8 cellular contexts compared by ENCODE assay signal in the genomic region with DNA sequence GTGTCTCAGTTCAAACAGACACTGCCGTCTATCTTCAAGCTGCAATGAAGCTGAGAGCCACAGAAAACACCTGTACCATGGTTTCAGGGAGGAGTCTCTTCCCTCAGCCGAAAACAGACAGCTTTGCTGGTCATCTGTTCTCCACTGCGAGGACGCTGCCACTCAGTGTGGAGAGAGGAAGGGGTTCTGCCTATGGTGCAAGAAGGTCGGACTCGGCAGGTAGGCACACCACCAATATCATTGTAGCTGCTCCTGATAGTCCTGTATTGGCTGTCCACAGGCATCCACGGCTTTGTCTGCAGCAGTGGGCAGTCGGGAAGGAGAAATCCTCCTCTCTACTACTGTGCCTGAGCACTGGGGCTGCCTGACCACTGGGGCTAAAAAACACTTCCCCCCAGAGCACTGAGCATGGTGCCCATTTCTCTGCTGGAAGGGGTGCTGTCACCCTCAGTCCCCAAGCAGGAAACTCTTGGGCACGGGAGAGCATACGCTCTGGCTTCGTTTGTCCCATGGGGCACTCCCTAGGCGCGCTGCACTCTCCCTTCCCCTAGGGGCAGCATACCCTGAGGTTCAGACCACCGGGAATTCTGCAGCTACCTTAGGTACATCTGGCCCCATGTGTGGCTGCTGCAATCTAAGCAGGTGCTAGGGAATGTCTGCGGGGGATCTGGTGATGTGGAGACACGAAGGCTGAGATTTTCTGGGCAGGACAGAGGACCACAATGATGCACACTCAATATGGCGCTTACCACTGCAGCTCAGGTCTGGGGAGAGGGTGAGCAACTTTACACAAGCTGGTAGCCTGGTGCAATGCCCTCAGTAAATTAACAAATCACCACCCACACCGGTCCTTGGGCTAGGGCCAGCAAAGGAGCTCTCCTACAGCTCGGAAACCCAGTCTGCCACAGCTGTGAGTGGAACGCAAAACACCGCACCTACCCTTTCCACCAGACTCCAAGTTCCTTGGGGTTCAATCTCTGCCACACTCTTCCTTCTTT.
DNase-seq lines count a peak whose midpoint lies in the region; ATAC-seq, FAIRE-seq and TF ChIP-seq lines count a peak whose summit lies in the region.

No MANE protein-coding gene starts in this region.

- no peaks in the 10 kb centered on the region; the same call in 1 of the 2 replicates for H3K27me3 ChIP-seq in Caco-2 (replicated peaks; ENCODE audit: control insufficient read depth, insufficient read depth, low read length)

- H3K27ac Mint-ChIP-seq in Caco-2 (ENCODE audit: unreplicated experiment) (peak overlapping the region; percentile 26), activated B cell treated with CpG ODN at 0.5 μM for 24 hours (no peak overlapping the region)

- H3K36me3 Mint-ChIP-seq in Caco-2 (ENCODE audit: insufficient read depth, unreplicated experiment): no peaks in the 10 kb centered on the region
- no peaks in the 10 kb centered on the region for H3K36me3 Mint-ChIP-seq in activated B cell treated with CpG ODN at 0.5 μM for 24 hours (ENCODE audit: low read depth)

- H3K4me1 ChIP-seq in Caco-2 (peaks cover 5% of the 10 kb centered on the region; the same call in 1 of the 2 replicates), kidney (ENCODE audit: control insufficient read depth in 1 of 2, insufficient read depth in 1 of 2, low read depth in 1 of 2, low read length in 2 of 2) (no peaks in the 10 kb centered on the region)

- peak overlapping the region; percentile 85 for H3K4me3 Mint-ChIP-seq in Caco-2 (ENCODE audit: unreplicated experiment)
- H3K4me3 Mint-ChIP-seq in activated B cell treated with CpG ODN at 0.5 μM for 24 hours: peak overlapping the region; percentile 59

- H3K4me3 ChIP-seq in Caco-2 (ENCODE audit: low read depth, low read length): peak overlapping the region; percentile 68
- H3K4me3 ChIP-seq in kidney (ENCODE audit: low read length in 2 of 2): peak overlapping the region; percentile 53 to 55

- no peaks in the 10 kb centered on the region for H3K9me3 ChIP-seq in Caco-2
- H3K9me3 ChIP-seq in kidney (ENCODE audit: control insufficient read depth in 1 of 2, low read length in 2 of 2): no peaks in the 10 kb centered on the region

- TF ChIP-seq CTCF in Caco-2 (IDR thresholded peaks at IDR 0.05; ENCODE audit: insufficient read depth in 1 of 2, low read depth in 1 of 2, low read length in 1 of 2, severe bottlenecking in 1 of 2, unreplicated experiment in 1 of 2): peak; percentile 73 to 87
- TF ChIP-seq CTCF in activated B cell treated with CpG ODN at 0.5 μM for 24 hours (IDR thresholded peaks at IDR 0.05): no peak
- peak; percentile 18 for TF ChIP-seq CTCF in kidney (IDR thresholded peaks at IDR 0.05; ENCODE audit: borderline replicate concordance, extremely low read depth, insufficient read depth)

- no peak overlapping the region for H3K9ac ChIP-seq in kidney (ENCODE audit: low read length in 2 of 2)

- BruUV-seq in Caco-2 (replicated peaks; lab: Mats Ljungman, UMichigan): TSS peak; percentile 23

- POLR2A ChIA-PET in Caco-2 (lab: Charles Lee) (interaction anchor here (1.0 kb wide), 1 partner anchor 31 kb away, joined by 3 read pairs; no protein-coding TSS in a partner anchor), activated B cell treated with CpG ODN at 0.5 μM for 24 hours (lab: Charles Lee) (no interaction called here)

- DNase-seq in Caco-2 (peak; percentile 77 to 79), activated B cell treated with CpG ODN at 0.5 μM for 24 hours (no peak), kidney (peak; percentile 48), T-helper 9 cell (no peak), A172 (ENCODE audit: low spot score) (no peak)
- no peak for DNase-seq in stimulated activated naive CD4-positive, alpha-beta T cell treated with Interleukin-2 at 50 U/mL for 16 hours (lab: John Stamatoyannopoulos, UW)

- peaks cover 6% of the 10 kb centered on the region for H3K4me1 Mint-ChIP-seq in Caco-2 (ENCODE audit: low read depth, unreplicated experiment)
- H3K4me1 Mint-ChIP-seq in activated B cell treated with CpG ODN at 0.5 μM for 24 hours: peaks cover 7% of the 10 kb centered on the region

- peaks cover 2% of the 10 kb centered on the region for H3K27me3 Mint-ChIP-seq in Caco-2 (ENCODE audit: insufficient read depth, unreplicated experiment)
- peaks cover 4% of the 10 kb centered on the region for H3K27me3 Mint-ChIP-seq in activated B cell treated with CpG ODN at 0.5 μM for 24 hours

- intact Hi-C loops in Caco-2 (cut with micrococcal nuclease; ENCODE audit: unreplicated experiment) (loop anchor here (1.0 to 10.0 kb wide), 7 partner anchors 32 to 1339 kb away; no protein-coding TSS in a partner anchor), activated B cell treated with CpG ODN at 0.5 μM for 24 hours (cut with micrococcal nuclease) (loop anchor here (2.0 to 5.0 kb wide), 2 partner anchors 879 to 1318 kb away; no protein-coding TSS in a partner anchor), kidney (cut with DNase I) (loop anchor here (10.0 kb wide), 1 partner anchor 1339 kb away; no protein-coding TSS in a partner anchor)

- ATAC-seq in GM19397 (IDR thresholded peaks at IDR 0.05; ENCODE audit: unreplicated experiment) (peak; percentile 19), HG03378 (IDR thresholded peaks at IDR 0.05; ENCODE audit: unreplicated experiment) (peak; percentile 33), activated B cell treated with CpG ODN at 0.5 μM for 24 hours (ENCODE audit: low read depth) (no peak)

- CTCF ChIA-PET in Caco-2 (lab: Charles Lee) (interaction anchor here (0.6 to 2.3 kb wide), 33 partner anchors 11 to 727 kb away, joined by 3 to 44 read pairs (median 3); no protein-coding TSS in a partner anchor), activated B cell treated with CpG ODN at 0.5 μM for 24 hours (lab: Charles Lee) (interaction anchor here (0.9 to 1.7 kb wide), 10 partner anchors 9 to 1501 kb away, joined by 3 to 11 read pairs (median 4); no protein-coding TSS in a partner anchor)

- no peak for FAIRE-seq in kidney (lab: Jason Lieb, UNC)

- H3K9me3 Mint-ChIP-seq in Caco-2 (ENCODE audit: unreplicated experiment) (no peaks in the 10 kb centered on the region), activated B cell treated with CpG ODN at 0.5 μM for 24 hours (no peaks in the 10 kb centered on the region)

- no peak overlapping the region for H3K27ac ChIP-seq in kidney (ENCODE audit: low read depth in 2 of 2, low read length in 2 of 2)

- H3K36me3 ChIP-seq in Caco-2 (ENCODE audit: control insufficient read depth, insufficient read depth, low read length): peaks cover 2% of the 10 kb centered on the region; the same call in 1 of the 2 replicates
- no peaks in the 10 kb centered on the region for H3K36me3 ChIP-seq in kidney (ENCODE audit: control insufficient read depth in 1 of 2, insufficient read depth in 2 of 2, low read length in 2 of 2)

Comparison
In these comparisons a context has a peak if more than half of its experiments do, and no peak if none do; other contexts are left out.
1. DNase-seq: peak in Caco-2 (2 of 2) and kidney (single experiment); none in activated B cell treated with CpG ODN at 0.5 μM for 24 hours (single experiment), stimulated activated naive CD4-positive, alpha-beta T cell treated with Interleukin-2 at 50 U/mL for 16 hours (single experiment), T-helper 9 cell (single experiment) and A172 (single experiment).